Comparison of ENCODE assay signal across 1 cellular context in the genomic region with DNA sequence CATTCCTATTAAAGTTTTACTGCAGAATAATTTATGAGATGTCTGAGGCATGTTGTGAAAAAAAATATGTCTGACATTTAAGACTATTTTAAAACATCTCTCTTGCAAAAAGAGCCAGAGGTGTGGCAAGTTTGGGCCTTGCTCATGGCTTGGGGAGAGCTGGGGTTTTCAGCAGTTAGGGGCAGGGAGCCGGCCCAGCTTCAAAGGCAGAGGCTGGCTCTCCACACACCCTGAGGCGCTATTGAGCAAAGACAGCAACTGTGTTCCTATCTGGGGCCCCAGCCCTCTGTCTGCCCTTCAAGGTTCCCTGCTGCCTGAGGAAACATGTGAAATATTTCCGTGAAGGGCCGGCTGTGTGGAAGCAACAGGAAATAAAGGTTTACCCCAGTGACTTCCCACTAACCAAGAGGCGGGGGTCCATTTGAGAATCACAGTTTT.
TF ChIP-seq lines count a peak whose summit lies in the region.

No MANE protein-coding gene starts in this region.

TF ChIP-seq in GM12878, 131 proteins besides CTCF, POLR2A, EP300 and RAD21 (continued from another document):
- TF ChIP-seq, protein P1, sequence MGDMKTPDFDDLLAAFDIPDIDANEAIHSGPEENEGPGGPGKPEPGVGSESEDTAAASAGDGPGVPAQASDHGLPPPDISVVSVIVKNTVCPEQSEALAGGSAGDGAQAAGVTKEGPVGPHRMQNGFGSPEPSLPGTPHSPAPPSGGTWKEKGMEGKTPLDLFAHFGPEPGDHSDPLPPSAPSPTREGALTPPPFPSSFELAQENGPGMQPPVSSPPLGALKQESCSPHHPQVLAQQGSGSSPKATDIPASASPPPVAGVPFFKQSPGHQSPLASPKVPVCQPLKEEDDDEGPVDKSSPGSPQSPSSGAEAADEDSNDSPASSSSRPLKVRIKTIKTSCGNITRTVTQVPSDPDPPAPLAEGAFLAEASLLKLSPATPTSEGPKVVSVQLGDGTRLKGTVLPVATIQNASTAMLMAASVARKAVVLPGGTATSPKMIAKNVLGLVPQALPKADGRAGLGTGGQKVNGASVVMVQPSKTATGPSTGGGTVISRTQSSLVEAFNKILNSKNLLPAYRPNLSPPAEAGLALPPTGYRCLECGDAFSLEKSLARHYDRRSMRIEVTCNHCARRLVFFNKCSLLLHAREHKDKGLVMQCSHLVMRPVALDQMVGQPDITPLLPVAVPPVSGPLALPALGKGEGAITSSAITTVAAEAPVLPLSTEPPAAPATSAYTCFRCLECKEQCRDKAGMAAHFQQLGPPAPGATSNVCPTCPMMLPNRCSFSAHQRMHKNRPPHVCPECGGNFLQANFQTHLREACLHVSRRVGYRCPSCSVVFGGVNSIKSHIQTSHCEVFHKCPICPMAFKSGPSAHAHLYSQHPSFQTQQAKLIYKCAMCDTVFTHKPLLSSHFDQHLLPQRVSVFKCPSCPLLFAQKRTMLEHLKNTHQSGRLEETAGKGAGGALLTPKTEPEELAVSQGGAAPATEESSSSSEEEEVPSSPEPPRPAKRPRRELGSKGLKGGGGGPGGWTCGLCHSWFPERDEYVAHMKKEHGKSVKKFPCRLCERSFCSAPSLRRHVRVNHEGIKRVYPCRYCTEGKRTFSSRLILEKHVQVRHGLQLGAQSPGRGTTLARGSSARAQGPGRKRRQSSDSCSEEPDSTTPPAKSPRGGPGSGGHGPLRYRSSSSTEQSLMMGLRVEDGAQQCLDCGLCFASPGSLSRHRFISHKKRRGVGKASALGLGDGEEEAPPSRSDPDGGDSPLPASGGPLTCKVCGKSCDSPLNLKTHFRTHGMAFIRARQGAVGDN (IDR thresholded peaks at IDR 0.05): no peak
- no peak for TF ChIP-seq NR2F1 (conservative IDR thresholded peaks at IDR 0.05)
- no peak for TF ChIP-seq CUX1 (IDR thresholded peaks at IDR 0.05; ENCODE audit: insufficient replicate concordance, low read depth, low read length)
